19 cellular contexts compared by ENCODE assay signal in the genomic region with DNA sequence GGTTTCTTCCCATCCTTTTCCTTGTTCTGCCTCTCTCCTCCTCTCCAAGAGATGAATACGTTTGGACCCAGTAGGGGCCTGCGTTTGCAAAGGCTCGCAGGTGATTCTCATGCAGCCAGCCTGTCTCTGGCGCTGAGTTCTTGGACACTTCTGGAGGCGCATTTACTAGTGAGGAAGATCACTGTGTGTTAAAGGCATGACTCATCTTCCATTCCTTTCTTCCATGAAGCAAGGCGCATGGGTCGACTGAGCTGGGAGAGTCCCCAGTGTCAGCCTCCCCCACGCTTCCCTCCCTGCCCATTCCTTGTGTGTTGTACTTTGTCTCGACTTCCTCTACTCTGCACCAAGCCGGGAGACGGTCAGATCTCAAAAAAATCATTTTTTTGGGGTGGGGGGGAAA.
"Had no signal": no experiment of that assay in that cellular context is flagged by ENCODE, and none has a peak within 500 bp of the region (broad histone marks: within the 10 kb centered on the region; RNA-seq: fewer than 3 reads in every experiment).

No MANE protein-coding gene starts in this region.

- H3K9me3 ChIP-seq: esophagus muscularis mucosa, gastroesophageal sphincter, neutrophil, right atrium auricular region, sigmoid colon, testis, transverse colon had no signal

- H3K4me3 Mint-ChIP-seq: immature natural killer cell; naive thymus-derived CD4-positive, alpha-beta T cell; stimulated activated naive B cell treated with anti-CD40 and anti-IgM and Interleukin-4, amounts not matched to agents 10 μg/mL and 1 μg/mL and 100 μg/mL, for 72 hours; stimulated activated naive CD8-positive, alpha-beta T cell treated with anti-CD3 and anti-CD28 coated beads, Interleukin-15, amount 100 ng/mL, for 72 hours had no signal

- H3K27ac Mint-ChIP-seq: immature natural killer cell; naive thymus-derived CD4-positive, alpha-beta T cell; stimulated activated naive B cell treated with anti-CD40 and anti-IgM and Interleukin-4, amounts not matched to agents 10 μg/mL and 1 μg/mL and 100 μg/mL, for 72 hours; stimulated activated naive CD8-positive, alpha-beta T cell treated with anti-CD3 and anti-CD28 coated beads, Interleukin-15, amount 100 ng/mL, for 72 hours had no signal

- FAIRE-seq: kidney had no signal

- H3K4me3 ChIP-seq: coronary artery, esophagus muscularis mucosa, gastroesophageal sphincter, right atrium auricular region, sigmoid colon, skin epidermis, testis, transverse colon had no signal

- H3K36me3 ChIP-seq: esophagus muscularis mucosa, gastroesophageal sphincter, neutrophil, right atrium auricular region, sigmoid colon, transverse colon had no signal

- ATAC-seq: gastroesophageal sphincter; naive thymus-derived CD4-positive, alpha-beta T cell; stimulated activated naive B cell treated with anti-CD40 and anti-IgM and Interleukin-4, amounts not matched to agents 10 μg/mL and 1 μg/mL and 100 μg/mL, for 72 hours; stimulated activated naive CD8-positive, alpha-beta T cell treated with anti-CD3 and anti-CD28 coated beads, Interleukin-15, amount 100 ng/mL, for 72 hours had no signal

- H3K4me1 Mint-ChIP-seq: immature natural killer cell; naive thymus-derived CD4-positive, alpha-beta T cell; stimulated activated naive B cell treated with anti-CD40 and anti-IgM and Interleukin-4, amounts not matched to agents 10 μg/mL and 1 μg/mL and 100 μg/mL, for 72 hours; stimulated activated naive CD8-positive, alpha-beta T cell treated with anti-CD3 and anti-CD28 coated beads, Interleukin-15, amount 100 ng/mL, for 72 hours had no signal

- DNase-seq: effector memory CD4-positive, alpha-beta T cell; glutamatergic neuron; immature natural killer cell; kidney; naive thymus-derived CD4-positive, alpha-beta T cell; sigmoid colon; stimulated activated CD4-positive, alpha-beta T cell treated with anti-CD3 and anti-CD28 coated beads, Interleukin-2, amount 100 ng/mL, for 24 hours; stimulated activated CD4-positive, alpha-beta T cell treated with anti-CD3 and anti-CD28 coated beads, Interleukin-4, amount 100 ng/mL, for 4 hours; stimulated activated naive B cell treated with anti-CD40 and anti-IgM and Interleukin-4, amounts not matched to agents 10 μg/mL and 1 μg/mL and 100 μg/mL, for 72 hours; stimulated activated naive CD8-positive, alpha-beta T cell treated with anti-CD3 and anti-CD28 coated beads, Interleukin-15, amount 100 ng/mL, for 72 hours; testis; transverse colon had no signal

- H3K4me1 ChIP-seq: esophagus muscularis mucosa, gastroesophageal sphincter, right atrium auricular region, sigmoid colon, testis, transverse colon had no signal

- H3K27me3 ChIP-seq: neutrophil, right atrium auricular region, testis, transverse colon had no signal

- H3K36me3 Mint-ChIP-seq: immature natural killer cell; naive thymus-derived CD4-positive, alpha-beta T cell; stimulated activated naive B cell treated with anti-CD40 and anti-IgM and Interleukin-4, amounts not matched to agents 10 μg/mL and 1 μg/mL and 100 μg/mL, for 72 hours had no signal

- H3K9me3 Mint-ChIP-seq: immature natural killer cell; stimulated activated naive CD8-positive, alpha-beta T cell treated with anti-CD3 and anti-CD28 coated beads, Interleukin-15, amount 100 ng/mL, for 72 hours had no signal

- H3K27ac ChIP-seq: coronary artery, epithelial cell of prostate, esophagus muscularis mucosa, gastroesophageal sphincter, neutrophil, right atrium auricular region, sigmoid colon, skin epidermis, testis, transverse colon had no signal
